Comparison of ENCODE assay signal across 8 cellular contexts in the genomic region with DNA sequence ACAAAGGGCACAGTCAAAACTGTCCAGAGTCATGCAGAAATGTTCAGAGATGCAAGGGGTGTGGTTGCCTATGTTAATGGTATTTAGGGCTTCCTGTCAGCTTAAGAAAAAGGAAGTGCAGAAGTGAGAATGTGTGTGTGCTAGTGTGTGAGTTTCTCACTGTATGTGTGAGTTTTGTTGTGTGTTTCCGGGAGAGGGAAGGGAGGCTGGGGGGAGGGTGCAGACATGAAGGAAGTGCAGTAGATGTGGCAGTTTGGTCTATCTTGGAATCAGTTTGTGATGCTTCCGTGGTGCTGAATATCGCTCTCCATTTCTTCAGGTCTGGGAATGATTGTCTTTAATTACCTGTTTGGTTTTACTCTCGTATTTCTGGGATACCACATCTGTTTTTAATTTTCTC. TPM values are rescaled to one million over a fixed set of nuclear protein-coding genes. Genes with fewer than 3 reads are reported as not detected.
DNase-seq lines count a peak whose midpoint lies in the region; ATAC-seq and TF ChIP-seq lines count a peak whose summit lies in the region.

No MANE protein-coding gene starts in this region.

- peak overlapping the region; percentile 57 for H2AFZ ChIP-seq in ACC112 (ENCODE audit: low read length, unreplicated experiment)

- WGBS in gastroesophageal sphincter (ENCODE audit: low coverage in 1 of 2), 2 donors = 52 to 68% methylated on average over 4 of the region's 4 CpGs

- no peaks in the 10 kb centered on the region for H3K9me3 ChIP-seq in gastroesophageal sphincter

- no peak for TF ChIP-seq EP300 in gastroesophageal sphincter (IDR thresholded peaks at IDR 0.05)

- peak; percentile 23 for DNase-seq in activated CD4-positive, CD25-positive, alpha-beta regulatory T cell treated with anti-CD3 and anti-CD28 coated beads, Interleukin-2, amount 50 U/mL, for 16 hours (ENCODE audit: low read depth, low spot score)
- peak; percentile 20 for DNase-seq in stimulated activated CD8-positive, alpha-beta memory T cell treated with anti-CD3 and anti-CD28 coated beads, Interleukin-7, amount 100 ng/mL, for 24 hours (ENCODE audit: low read depth)
- no peak for DNase-seq in AG08396 (ENCODE audit: low spot score)
- no peak for DNase-seq in DMS153 (lab: John Stamatoyannopoulos, UW)

- no peaks in the 10 kb centered on the region for H3K36me3 ChIP-seq in ACC112 (ENCODE audit: insufficient read depth, low read length)
- no peaks in the 10 kb centered on the region for H3K36me3 ChIP-seq in gastroesophageal sphincter

- peaks cover 21% of the 10 kb centered on the region for H3K4me1 ChIP-seq in ACC112 (ENCODE audit: control insufficient read depth, insufficient read depth, low read length, unreplicated experiment)
- H3K4me1 ChIP-seq in gastroesophageal sphincter = no peaks in the 10 kb centered on the region

- no peak overlapping the region for H3K27ac ChIP-seq in ACC112 (ENCODE audit: low read depth, low read length)
- no peak overlapping the region for H3K27ac ChIP-seq in gastroesophageal sphincter

- H3K4me3 ChIP-seq in ACC112 (ENCODE audit: low read depth, low read length) (no peak overlapping the region), gastroesophageal sphincter (no peak overlapping the region)

- ATAC-seq in GM19438 (IDR thresholded peaks at IDR 0.05; ENCODE audit: low read depth, unreplicated experiment) (peak; percentile 72), HG03442 (IDR thresholded peaks at IDR 0.05; ENCODE audit: unreplicated experiment) (peak; percentile 85), gastroesophageal sphincter (peak; percentile 28)

- TF ChIP-seq POLR2A in gastroesophageal sphincter (IDR thresholded peaks at IDR 0.05) = no peak

- TF ChIP-seq CTCF in gastroesophageal sphincter (IDR thresholded peaks at IDR 0.05) = no peak

- H3K79me2 ChIP-seq in ACC112 (ENCODE audit: control insufficient read depth, insufficient read depth, low read length, unreplicated experiment) = no peaks in the 10 kb centered on the region

- H3K27me3 ChIP-seq in ACC112 (ENCODE audit: insufficient read depth, low read length) = no peaks in the 10 kb centered on the region
- H3K27me3 ChIP-seq in gastroesophageal sphincter = no peaks in the 10 kb centered on the region

RNA-seq across cellular contexts. Expression of gene ATP6V1G3, which starts 16.5 kb away (rescaled TPM):
- total RNA-seq in gastroesophageal sphincter = not detected

Comparison
In these comparisons a context has a peak if more than half of its experiments do, and no peak if none do; other contexts are left out.
1. ATAC-seq: peak in every context shown above with its lines; median percentile 85 in HG03442; 72 in GM19438; 28 in gastroesophageal sphincter.
2. DNase-seq: peak in activated CD4-positive, CD25-positive, alpha-beta regulatory T cell treated with anti-CD3 and anti-CD28 coated beads, Interleukin-2, amount 50 U/mL, for 16 hours (single experiment) and stimulated activated CD8-positive, alpha-beta memory T cell treated with anti-CD3 and anti-CD28 coated beads, Interleukin-7, amount 100 ng/mL, for 24 hours (single experiment); none in AG08396 (single experiment) and DMS153 (single experiment).